Comparison of ENCODE assay signal across 8 cellular contexts in the genomic region with DNA sequence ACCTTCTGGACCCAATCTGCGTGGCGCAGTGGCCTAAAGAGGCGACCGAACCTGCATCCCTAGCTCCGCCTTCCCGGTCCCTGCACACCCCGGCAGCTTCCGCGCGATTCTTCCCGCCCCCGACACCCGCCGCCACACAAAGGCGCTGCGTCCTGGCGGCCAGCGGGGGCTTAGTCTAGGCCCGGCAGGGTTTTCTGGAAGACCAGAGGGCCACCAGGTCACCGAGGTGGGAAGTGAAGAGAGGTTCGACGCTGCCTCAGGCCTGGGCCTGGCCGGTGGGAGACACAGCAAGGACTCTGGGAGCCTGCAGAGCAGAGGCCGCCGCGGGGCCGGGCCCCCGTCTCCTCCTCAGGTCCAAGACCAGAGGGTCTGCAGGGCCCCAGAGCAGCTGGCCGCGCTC.
DNase-seq lines count a peak whose midpoint lies in the region; ATAC-seq and TF ChIP-seq lines count a peak whose summit lies in the region.

No MANE protein-coding gene starts in this region.

- peak overlapping the region in 1 of 2 donors; percentile 80 for H3K27ac Mint-ChIP-seq in natural killer cell

- intact Hi-C loops in natural killer cell (cut with micrococcal nuclease) (loop anchor here (10.0 kb wide), 1 partner anchor 1223 kb away; the partner anchor contains the start of gene HMGN4), upper lobe of right lung (cut with DNase I) (no loop called here), A673 (cut with micrococcal nuclease; ENCODE audit: unreplicated experiment) (no loop called here)

- peak; percentile 57 for TF ChIP-seq POLR2A in GM15510 (IDR thresholded peaks at IDR 0.05; ENCODE audit: borderline replicate concordance, extremely low read depth, insufficient read length)

- DNase-seq in T-helper 9 cell, result peak; percentile 38
- DNase-seq in choroid plexus epithelial cell (ENCODE audit: low read depth), result no peak
- DNase-seq in natural killer cell, result peak; percentile 33
- DNase-seq in upper lobe of right lung, result peak; percentile 73
- no peak for DNase-seq in A673 (ENCODE audit: low spot score)
- DNase-seq in NCI-H446 (lab: John Stamatoyannopoulos, UW), result no peak
- DNase-seq in KBM-7, result no peak

- BruUV-seq in A673 (replicated peaks; lab: Mats Ljungman, UMichigan), result no TSS peak

- H3K4me1 ChIP-seq in upper lobe of right lung, result peaks cover 9% of the 10 kb centered on the region
- H3K4me1 ChIP-seq in A673 (ENCODE audit: insufficient read depth, low read length, poor library complexity, severe bottlenecking), result no peaks in the 10 kb centered on the region

- H3K36me3 Mint-ChIP-seq in natural killer cell, result peaks cover 4% of the 10 kb centered on the region

- peaks cover 28 to 34% of the 10 kb centered on the region in 2 donors for H3K4me1 Mint-ChIP-seq in natural killer cell

- no peak overlapping the region for H3K27ac ChIP-seq in upper lobe of right lung
- no peak overlapping the region for H3K27ac ChIP-seq in A673 (ENCODE audit: low read depth, low read length, poor library complexity, severe bottlenecking)

- in situ Hi-C loops in KBM-7 (cut with MboI; ENCODE audit: low pct_unique_long_range_greater_than_20kb, low sequenced_read_pairs), result no loop called here

- CTCF ChIA-PET in A673 (lab: Charles Lee), result no interaction called here

- TF ChIP-seq CTCF in choroid plexus epithelial cell (conservative IDR thresholded peaks at IDR 0.05; ENCODE audit: low read depth, low read length), result peak; percentile 6
- no peak for TF ChIP-seq CTCF in natural killer cell (IDR thresholded peaks at IDR 0.05)
- TF ChIP-seq CTCF in upper lobe of right lung (IDR thresholded peaks at IDR 0.05), result no peak
- TF ChIP-seq CTCF in A673 (conservative IDR thresholded peaks at IDR 0.05; ENCODE audit: low read depth, low read length), result no peak

- peak overlapping the region; percentile 76 for H3K4me3 Mint-ChIP-seq in natural killer cell

- POLR2A ChIA-PET in A673 (lab: Charles Lee; ENCODE audit: low non-redundant PET), result no interaction called here

- no peaks in the 10 kb centered on the region for H3K36me3 ChIP-seq in upper lobe of right lung
- H3K36me3 ChIP-seq in A673 (ENCODE audit: insufficient read depth, low read length, poor library complexity, severe bottlenecking), result no peaks in the 10 kb centered on the region

- no peaks in the 10 kb centered on the region for H3K9me3 Mint-ChIP-seq in natural killer cell

- peaks cover 20% of the 10 kb centered on the region for H3K27me3 ChIP-seq in upper lobe of right lung
- no peaks in the 10 kb centered on the region for H3K27me3 ChIP-seq in A673 (replicated peaks; ENCODE audit: insufficient read depth, low read depth, low read length, poor library complexity)

- H3K4me3 ChIP-seq in choroid plexus epithelial cell (ENCODE audit: low read depth, low read length) (peak overlapping the region; percentile 52), upper lobe of right lung (peak overlapping the region; percentile 43), A673 (ENCODE audit: low read depth, low read length, poor library complexity, severe bottlenecking) (no peak overlapping the region)

- H3K27me3 Mint-ChIP-seq in natural killer cell (ENCODE audit: low read depth in 2 of 2), result peaks cover 0 to 8% of the 10 kb centered on the region in 2 donors

- ATAC-seq in natural killer cell, result peak in 1 of 3 donors; percentile 9
- peak; percentile 45 for ATAC-seq in upper lobe of right lung

- H3K9me3 ChIP-seq in upper lobe of right lung, result no peaks in the 10 kb centered on the region
- no peaks in the 10 kb centered on the region for H3K9me3 ChIP-seq in A673 (ENCODE audit: low read depth, low read length, poor library complexity, severe bottlenecking)

Comparison
In these comparisons a context has a peak if more than half of its experiments do, and no peak if none do; other contexts are left out.
1. DNase-seq: peak in T-helper 9 cell (single experiment), natural killer cell (single experiment) and upper lobe of right lung (single experiment); none in choroid plexus epithelial cell (single experiment), A673 (single experiment), NCI-H446 (0 of 2) and KBM-7 (single experiment).